Comparison of ENCODE assay signal across 9 cellular contexts in the genomic region with DNA sequence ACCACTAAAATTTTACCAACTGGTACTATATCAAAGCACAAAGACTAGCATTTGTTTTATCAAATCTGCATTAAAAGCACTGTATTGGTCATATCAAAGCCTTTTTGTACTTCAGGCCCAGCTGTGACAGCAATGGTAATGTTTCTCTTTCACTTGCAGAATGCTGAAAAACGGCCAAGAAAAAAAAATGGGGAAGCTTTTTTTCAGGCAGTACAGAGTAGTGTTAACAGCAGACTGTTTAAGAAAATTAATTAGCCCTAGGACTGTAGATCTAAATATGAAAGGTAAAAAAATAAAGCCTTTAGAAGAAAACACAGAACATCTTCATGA. TPM values are rescaled to one million over a fixed set of nuclear protein-coding genes. Genes with fewer than 3 reads are reported as not detected.
A peak's percentile ranks its signal among the peaks of the same experiment; 100 is the strongest.
DNase-seq lines count a peak whose midpoint lies in the region; ATAC-seq, FAIRE-seq and TF ChIP-seq lines count a peak whose summit lies in the region.
"Had no signal": no experiment of that assay in that cellular context is flagged by ENCODE, and none has a peak within 500 bp of the region (broad histone marks: within the 10 kb centered on the region; RNA-seq: fewer than 3 reads in every experiment).

No MANE protein-coding gene starts in this region.

- H3K9me3 ChIP-seq in ES-I3 (ENCODE audit: control insufficient read depth, insufficient read depth, low read length) (peaks cover 12% of the 10 kb centered on the region), ascending aorta (no peaks in the 10 kb centered on the region), left lung (no peaks in the 10 kb centered on the region), upper lobe of right lung (no peaks in the 10 kb centered on the region), MG63 (no peaks in the 10 kb centered on the region)

- H3K27ac ChIP-seq in ascending aorta: peak overlapping the region; percentile 52 to 71
- H3K27ac ChIP-seq in left lung: peak overlapping the region; percentile 65 to 67
- H3K27ac ChIP-seq in upper lobe of right lung: peak overlapping the region; percentile 45
- H3K27ac ChIP-seq: cardiac muscle cell had no signal

- H3K36me3 ChIP-seq in ES-I3 (ENCODE audit: insufficient read depth, low read length) (peaks cover 4% of the 10 kb centered on the region), ascending aorta (no peaks in the 10 kb centered on the region), left lung (no peaks in the 10 kb centered on the region), upper lobe of right lung (no peaks in the 10 kb centered on the region), MG63 (peaks cover under 1% of the 10 kb centered on the region)
- H3K36me3 ChIP-seq: cardiac muscle cell had no signal

- intact Hi-C loops in ascending aorta (cut with DNase I) (no loop called here), left lung (cut with DNase I) (no loop called here), upper lobe of right lung (cut with DNase I) (no loop called here)

- peak overlapping the region; percentile 4 to 52 for H3K4me3 ChIP-seq in ascending aorta
- peak overlapping the region in 1 of 2 donors; percentile 14 for H3K4me3 ChIP-seq in left lung
- peak overlapping the region; percentile 38 for H3K4me3 ChIP-seq in upper lobe of right lung
- no peak overlapping the region for H3K4me3 ChIP-seq in MG63
- H3K4me3 ChIP-seq: cardiac muscle cell had no signal

- TF ChIP-seq POLR2A in H54 (IDR thresholded peaks at IDR 0.05; ENCODE audit: low read depth, low read length): no peak

- H3K4me1 ChIP-seq in ES-I3 (ENCODE audit: insufficient read depth, low read length) (peaks cover 45% of the 10 kb centered on the region), ascending aorta (peaks cover 3 to 14% of the 10 kb centered on the region in 2 donors), left lung (peaks cover 11 to 50% of the 10 kb centered on the region in 2 donors), upper lobe of right lung (peaks cover 25% of the 10 kb centered on the region)

- ATAC-seq in HG03432 (IDR thresholded peaks at IDR 0.05; ENCODE audit: unreplicated experiment) (peak; percentile 61), left lung (peak; percentile 81), upper lobe of right lung (peak; percentile 63)

- no peak for TF ChIP-seq CTCF in ascending aorta (IDR thresholded peaks at IDR 0.05)
- TF ChIP-seq CTCF in left lung (IDR thresholded peaks at IDR 0.05): no peak
- no peak for TF ChIP-seq CTCF in upper lobe of right lung (IDR thresholded peaks at IDR 0.05)

- peak overlapping the region; percentile 45; the same call in 1 of the 2 replicates for H3K9ac ChIP-seq in ES-I3 (ENCODE audit: low read depth, low read length)

- H3K27me3 ChIP-seq in ascending aorta (no peaks in the 10 kb centered on the region), left lung (no peaks in the 10 kb centered on the region), upper lobe of right lung (no peaks in the 10 kb centered on the region), MG63 (no peaks in the 10 kb centered on the region)
- H3K27me3 ChIP-seq: cardiac muscle cell had no signal

- DNase-seq in ascending aorta (ENCODE audit: low spot score in 2 of 2) (no peak), left lung (no peak), upper lobe of right lung (no peak), H54 (ENCODE audit: insufficient read length, low spot score) (no peak), NCI-H146 treated with DMSO at 0.1 percent for 48 hours (lab: John Stamatoyannopoulos, UW; ENCODE audit: unreplicated experiment) (no peak), MG63 (no peak)

- FAIRE-seq in H54 (lab: Jason Lieb, UNC): no peak

RNA-seq across cellular contexts. Expression of a gene that starts 33.3 kb away (rescaled TPM):
- 111 TPM for total RNA-seq in ascending aorta
- 10 to 100 TPM; 65.7 to 99.8 TPM for total RNA-seq in left lung
- total RNA-seq in upper lobe of right lung: 90.8 TPM
- total RNA-seq in MG63 (2014; rRNA removed; shearing (Covaris generic); ENCODE audit: low replicate concordance): 58.5 and 58.7 TPM in 2 replicates
